In the genomic region with DNA sequence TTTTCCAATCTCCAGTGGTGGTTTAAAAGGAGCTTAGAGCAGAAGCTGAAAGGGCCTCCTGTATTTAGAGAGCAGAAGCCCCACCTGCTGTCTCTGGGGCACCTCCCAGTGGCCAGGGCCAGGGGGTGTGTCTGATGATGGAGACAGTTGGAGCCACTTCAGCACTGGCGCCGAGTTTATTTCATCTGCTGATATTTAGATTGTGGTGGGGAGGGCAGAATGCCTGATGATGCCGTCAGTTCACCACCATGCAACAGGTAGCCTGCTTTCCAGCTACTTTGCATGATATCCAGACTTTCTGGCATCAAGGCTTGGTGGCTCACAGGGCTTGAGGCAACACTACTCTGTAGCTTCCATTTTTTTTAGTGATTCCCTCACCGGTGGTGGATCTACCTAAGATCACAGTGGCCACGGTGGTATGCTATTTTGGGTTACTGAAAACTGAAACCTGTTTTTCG, we compare ENCODE assay signal across 1 cellular context.
TF ChIP-seq lines count a peak whose summit lies in the region.

No MANE protein-coding gene starts in this region.

TF ChIP-seq in HCT116, 20 proteins besides CTCF, POLR2A, EP300 and RAD21 (continued from another document):
- TF ChIP-seq, protein P1, sequence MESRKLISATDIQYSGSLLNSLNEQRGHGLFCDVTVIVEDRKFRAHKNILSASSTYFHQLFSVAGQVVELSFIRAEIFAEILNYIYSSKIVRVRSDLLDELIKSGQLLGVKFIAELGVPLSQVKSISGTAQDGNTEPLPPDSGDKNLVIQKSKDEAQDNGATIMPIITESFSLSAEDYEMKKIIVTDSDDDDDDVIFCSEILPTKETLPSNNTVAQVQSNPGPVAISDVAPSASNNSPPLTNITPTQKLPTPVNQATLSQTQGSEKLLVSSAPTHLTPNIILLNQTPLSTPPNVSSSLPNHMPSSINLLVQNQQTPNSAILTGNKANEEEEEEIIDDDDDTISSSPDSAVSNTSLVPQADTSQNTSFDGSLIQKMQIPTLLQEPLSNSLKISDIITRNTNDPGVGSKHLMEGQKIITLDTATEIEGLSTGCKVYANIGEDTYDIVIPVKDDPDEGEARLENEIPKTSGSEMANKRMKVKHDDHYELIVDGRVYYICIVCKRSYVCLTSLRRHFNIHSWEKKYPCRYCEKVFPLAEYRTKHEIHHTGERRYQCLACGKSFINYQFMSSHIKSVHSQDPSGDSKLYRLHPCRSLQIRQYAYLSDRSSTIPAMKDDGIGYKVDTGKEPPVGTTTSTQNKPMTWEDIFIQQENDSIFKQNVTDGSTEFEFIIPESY (IDR thresholded peaks at IDR 0.05; ENCODE audit: extremely low read depth, insufficient replicate concordance, low read length) = no peak
